Comparison of ENCODE assay signal across 8 cellular contexts in the genomic region with DNA sequence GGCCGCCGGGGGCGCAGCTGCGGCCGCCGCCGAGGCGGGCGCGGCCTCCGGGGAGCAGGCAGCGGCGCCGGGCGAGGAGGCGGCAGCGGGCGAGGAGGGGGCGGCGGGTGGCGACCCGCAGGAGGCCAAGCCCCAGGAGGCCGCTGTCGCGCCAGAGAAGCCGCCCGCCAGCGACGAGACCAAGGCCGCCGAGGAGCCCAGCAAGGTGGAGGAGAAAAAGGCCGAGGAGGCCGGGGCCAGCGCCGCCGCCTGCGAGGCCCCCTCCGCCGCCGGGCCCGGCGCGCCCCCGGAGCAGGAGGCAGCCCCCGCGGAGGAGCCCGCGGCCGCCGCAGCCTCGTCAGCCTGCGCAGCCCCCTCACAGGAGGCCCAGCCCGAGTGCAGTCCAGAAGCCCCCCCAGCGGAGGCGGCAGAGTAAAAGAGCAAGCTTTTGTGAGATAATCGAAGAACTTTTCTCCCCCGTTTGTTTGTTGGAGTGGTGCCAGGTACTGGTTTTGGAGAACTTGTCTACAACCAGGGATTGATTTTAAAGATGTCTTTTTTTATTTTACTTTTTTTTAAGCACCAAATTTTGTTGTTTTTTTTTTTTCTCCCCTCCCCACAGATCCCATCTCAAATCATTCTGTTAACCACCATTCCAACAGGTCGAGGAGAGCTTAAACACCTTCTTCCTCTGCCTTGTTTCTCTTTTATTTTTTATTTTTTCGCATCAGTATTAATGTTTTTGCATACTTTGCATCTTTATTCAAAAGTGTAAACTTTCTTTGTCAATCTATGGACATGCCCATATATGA. TPM values are rescaled to one million over a fixed set of nuclear protein-coding genes. Genes with fewer than 3 reads are reported as not detected.
DNase-seq lines count a peak whose midpoint lies in the region; ATAC-seq, FAIRE-seq and TF ChIP-seq lines count a peak whose summit lies in the region.

No MANE protein-coding gene starts in this region.

- H3K4me1 ChIP-seq in heart right ventricle: peaks cover 0 to 44% (median 32%) of the 10 kb centered on the region in 9 donors
- peaks cover 0 to 24% (median 13%) of the 10 kb centered on the region in 4 donors for H3K4me1 ChIP-seq in sigmoid colon

- H3K27ac Mint-ChIP-seq in activated T-helper 17 cell treated with anti-CD3 and anti-CD28 coated beads, Interleukin-2, amount 50 U/mL, for 72 hours: no peak overlapping the region

- DNase-seq in NCI-H2171 (lab: John Stamatoyannopoulos, UW) (peak; percentile 13), NCI-H2171 treated with DMSO at 0.1 percent for 48 hours (lab: John Stamatoyannopoulos, UW) (no peak), heart right ventricle (peak; percentile 42 to 63), sigmoid colon (peak; percentile 75), OCI-M2 (lab: John Stamatoyannopoulos, UW; ENCODE audit: unreplicated experiment) (no peak), RCC 7860 (ENCODE audit: low spot score) (no peak)

- H3K9me3 ChIP-seq in heart right ventricle (no peaks in the 10 kb centered on the region), sigmoid colon (no peaks in the 10 kb centered on the region)

- TF ChIP-seq CTCF in heart right ventricle (IDR thresholded peaks at IDR 0.05) (no peak), sigmoid colon (IDR thresholded peaks at IDR 0.05) (no peak)

- FAIRE-seq in RCC 7860 (lab: Jason Lieb, UNC): no peak

- H3K27me3 Mint-ChIP-seq in activated T-helper 17 cell treated with anti-CD3 and anti-CD28 coated beads, Interleukin-2, amount 50 U/mL, for 72 hours: peaks cover 21% of the 10 kb centered on the region

- no peaks in the 10 kb centered on the region for H3K9me3 Mint-ChIP-seq in activated T-helper 17 cell treated with anti-CD3 and anti-CD28 coated beads, Interleukin-2, amount 50 U/mL, for 72 hours

- intact Hi-C loops in heart right ventricle (cut with DNase I) (loop anchor here in 3 of 10 donors (1.0 to 5.0 kb wide), 3 partner anchors 47 to 1080 kb away; no protein-coding TSS in a partner anchor), sigmoid colon (cut with DNase I) (no loop called here)

- H3K36me3 Mint-ChIP-seq in activated T-helper 17 cell treated with anti-CD3 and anti-CD28 coated beads, Interleukin-2, amount 50 U/mL, for 72 hours (ENCODE audit: low read depth): peaks cover 9% of the 10 kb centered on the region

- H3K4me1 Mint-ChIP-seq in activated T-helper 17 cell treated with anti-CD3 and anti-CD28 coated beads, Interleukin-2, amount 50 U/mL, for 72 hours: peaks cover 12% of the 10 kb centered on the region

- WGBS in heart right ventricle, 2 donors: 10% methylated on average over 51 to 59 of the region's 59 CpGs
- WGBS in sigmoid colon, 2 donors: 8 to 46% methylated on average over 59 of the region's 59 CpGs

- peak overlapping the region; percentile 57 for H3K4me3 Mint-ChIP-seq in activated T-helper 17 cell treated with anti-CD3 and anti-CD28 coated beads, Interleukin-2, amount 50 U/mL, for 72 hours

- H3K27ac ChIP-seq in heart right ventricle (peak overlapping the region; percentile 92 to 99 (median 94)), sigmoid colon (peak overlapping the region; percentile 89 to 99 (median 96))

- TF ChIP-seq POLR2A in sigmoid colon (IDR thresholded peaks at IDR 0.05): no peak

- no peak for TF ChIP-seq EP300 in sigmoid colon (IDR thresholded peaks at IDR 0.05)

- H3K36me3 ChIP-seq in heart right ventricle (peaks cover 0 to 23% (median 0%) of the 10 kb centered on the region in 9 donors), sigmoid colon (no peaks in the 10 kb centered on the region)

- no peak for ATAC-seq in activated T-helper 17 cell treated with anti-CD3 and anti-CD28 coated beads, Interleukin-2, amount 50 U/mL, for 72 hours (replicated peaks)
- no peak for ATAC-seq in heart right ventricle
- no peak for ATAC-seq in HG03354 (IDR thresholded peaks at IDR 0.05; ENCODE audit: poor library complexity, severe bottlenecking, unreplicated experiment)

- H3K4me3 ChIP-seq in heart right ventricle (peak overlapping the region; percentile 70 to 93 (median 76)), sigmoid colon (peak overlapping the region; percentile 31 to 79 (median 70))

- peaks cover 0 to 4% (median 0%) of the 10 kb centered on the region in 7 donors for H3K27me3 ChIP-seq in heart right ventricle
- H3K27me3 ChIP-seq in sigmoid colon: no peaks in the 10 kb centered on the region

RNA-seq across cellular contexts. Expression of a gene that starts 3.2 kb away (rescaled TPM):
- total RNA-seq in activated T-helper 17 cell treated with anti-CD3 and anti-CD28 coated beads, Interleukin-2, amount 50 U/mL, for 72 hours: under 1 TPM; 0.17 to 0.40 TPM
- total RNA-seq in heart right ventricle (10 to 100 TPM; 12.9 to 65.2 (median 16.1) TPM), sigmoid colon (10 to 100 TPM; 43.1 to 67.1 (median 54.0) TPM)
- polyA plus RNA-seq in heart right ventricle (10 to 100 TPM in 1 of 2 donors, 1 to 10 TPM in 1; 6.7 to 12.3 TPM), sigmoid colon (10 to 100 TPM; 30.0 to 64.3 (median 42.5) TPM)

Comparison
In these comparisons a context has a peak if more than half of its experiments do, and no peak if none do; other contexts are left out.
1. DNase-seq: peak in NCI-H2171 (single experiment), heart right ventricle (2 of 2) and sigmoid colon (single experiment); none in NCI-H2171 treated with DMSO at 0.1 percent for 48 hours (single experiment), OCI-M2 (single experiment) and RCC 7860 (single experiment).
2. RNA of a gene that starts 3.2 kb away (total RNA-seq): 43.1 to 67.1 TPM in sigmoid colon and 12.9 to 65.2 TPM in heart right ventricle; 0.17 to 0.40 TPM in activated T-helper 17 cell treated with anti-CD3 and anti-CD28 coated beads, Interleukin-2, amount 50 U/mL, for 72 hours; every median in the first group is over 4 times any median in the second.